ENCODE assay signal across 1 cellular context in the genomic region with DNA sequence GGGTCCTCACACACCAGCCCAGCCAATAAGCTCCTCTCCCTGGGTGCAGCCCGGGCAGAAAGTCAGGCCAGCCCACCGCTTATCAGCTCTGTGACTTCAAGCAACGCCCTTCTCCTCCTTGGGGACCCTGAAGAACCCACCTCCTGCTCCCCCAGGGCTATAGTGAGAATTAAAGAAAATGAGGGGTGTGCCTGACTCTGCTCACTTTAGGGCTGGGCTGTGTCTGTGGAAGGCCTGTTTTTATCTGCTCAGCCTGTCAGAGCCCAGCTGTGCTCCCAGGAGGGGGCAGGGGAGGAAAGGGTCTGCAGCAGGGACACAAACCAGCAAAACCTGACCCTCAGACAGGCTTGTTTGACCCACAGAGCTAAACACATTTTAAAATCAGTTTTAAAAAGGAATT.
TF ChIP-seq lines count a peak whose summit lies in the region.

No MANE protein-coding gene starts in this region.

TF ChIP-seq in HEK293, 187 proteins besides CTCF, POLR2A, EP300 and RAD21 (continued from another document):
- TF ChIP-seq ZNF664 (tag by site-specific recombination; IDR thresholded peaks at IDR 0.05) (no peak), ZNF843 (tag by site-specific recombination; IDR thresholded peaks at IDR 0.05) (no peak), ZNF624 (tag by site-specific recombination; IDR thresholded peaks at IDR 0.05) (no peak), ZEB2 (tag by site-specific recombination; IDR thresholded peaks at IDR 0.05) (no peak), KLF16 (tag by site-specific recombination; IDR thresholded peaks at IDR 0.05) (no peak), ZNF266 (tag by site-specific recombination; IDR thresholded peaks at IDR 0.05; ENCODE audit: low read depth) (no peak), KLF1 (tag by site-specific recombination; IDR thresholded peaks at IDR 0.05) (peak; percentile 10; the same call in 1 of the 2 replicates), ZBTB8A (tag by site-specific recombination; IDR thresholded peaks at IDR 0.05) (peak; percentile 30; the same call in 1 of the 2 replicates), GLI2 (tag by site-specific recombination; IDR thresholded peaks at IDR 0.05; ENCODE audit: borderline replicate concordance, low read depth) (no peak), ZNF416 (tag by site-specific recombination; IDR thresholded peaks at IDR 0.05) (no peak), ZNF311 (tag by site-specific recombination; IDR thresholded peaks at IDR 0.05; ENCODE audit: borderline replicate concordance) (no peak), ZNF529 (tag by site-specific recombination; IDR thresholded peaks at IDR 0.05; ENCODE audit: insufficient replicate concordance) (no peak), BCL11B (tag by site-specific recombination; IDR thresholded peaks at IDR 0.05; ENCODE audit: low read depth) (no peak), ZNF133 (tag by site-specific recombination; IDR thresholded peaks at IDR 0.05) (no peak), ZNF48 (tag by site-specific recombination; IDR thresholded peaks at IDR 0.05) (no peak), ZFP37 (tag by site-specific recombination; IDR thresholded peaks at IDR 0.05) (no peak), ZSCAN30 (tag by site-specific recombination; IDR thresholded peaks at IDR 0.05) (no peak), ZNF24 (tag by site-specific recombination; IDR thresholded peaks at IDR 0.05) (no peak), OVOL3 (tag by site-specific recombination; IDR thresholded peaks at IDR 0.05) (no peak)
- TF ChIP-seq, protein P1, sequence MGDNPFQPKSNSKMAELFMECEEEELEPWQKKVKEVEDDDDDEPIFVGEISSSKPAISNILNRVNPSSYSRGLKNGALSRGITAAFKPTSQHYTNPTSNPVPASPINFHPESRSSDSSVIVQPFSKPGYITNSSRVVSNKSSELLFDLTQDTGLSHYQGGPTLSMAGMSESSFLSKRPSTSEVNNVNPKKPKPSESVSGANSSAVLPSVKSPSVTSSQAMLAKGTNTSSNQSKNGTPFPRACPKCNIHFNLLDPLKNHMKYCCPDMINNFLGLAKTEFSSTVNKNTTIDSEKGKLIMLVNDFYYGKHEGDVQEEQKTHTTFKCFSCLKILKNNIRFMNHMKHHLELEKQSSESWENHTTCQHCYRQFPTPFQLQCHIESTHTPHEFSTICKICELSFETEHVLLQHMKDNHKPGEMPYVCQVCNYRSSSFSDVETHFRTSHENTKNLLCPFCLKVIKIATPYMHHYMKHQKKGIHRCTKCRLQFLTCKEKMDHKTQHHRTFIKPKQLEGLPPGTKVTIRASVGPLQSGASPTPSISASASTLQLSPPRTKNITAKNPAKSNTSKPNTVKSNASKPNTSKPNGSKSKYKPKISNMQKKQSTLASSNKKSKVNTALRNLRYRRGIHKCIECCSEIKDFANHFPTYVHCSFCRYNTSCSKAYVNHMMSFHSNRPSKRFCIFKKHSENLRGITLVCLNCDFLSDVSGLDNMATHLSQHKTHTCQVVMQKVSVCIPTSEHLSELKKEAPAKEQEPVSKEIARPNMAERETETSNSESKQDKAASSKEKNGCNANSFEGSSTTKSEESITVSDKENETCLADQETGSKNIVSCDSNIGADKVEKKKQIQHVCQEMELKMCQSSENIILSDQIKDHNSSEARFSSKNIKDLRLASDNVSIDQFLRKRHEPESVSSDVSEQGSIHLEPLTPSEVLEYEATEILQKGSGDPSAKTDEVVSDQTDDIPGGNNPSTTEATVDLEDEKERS (tag by site-specific recombination; IDR thresholded peaks at IDR 0.05) = no peak
- TF ChIP-seq, protein P2, sequence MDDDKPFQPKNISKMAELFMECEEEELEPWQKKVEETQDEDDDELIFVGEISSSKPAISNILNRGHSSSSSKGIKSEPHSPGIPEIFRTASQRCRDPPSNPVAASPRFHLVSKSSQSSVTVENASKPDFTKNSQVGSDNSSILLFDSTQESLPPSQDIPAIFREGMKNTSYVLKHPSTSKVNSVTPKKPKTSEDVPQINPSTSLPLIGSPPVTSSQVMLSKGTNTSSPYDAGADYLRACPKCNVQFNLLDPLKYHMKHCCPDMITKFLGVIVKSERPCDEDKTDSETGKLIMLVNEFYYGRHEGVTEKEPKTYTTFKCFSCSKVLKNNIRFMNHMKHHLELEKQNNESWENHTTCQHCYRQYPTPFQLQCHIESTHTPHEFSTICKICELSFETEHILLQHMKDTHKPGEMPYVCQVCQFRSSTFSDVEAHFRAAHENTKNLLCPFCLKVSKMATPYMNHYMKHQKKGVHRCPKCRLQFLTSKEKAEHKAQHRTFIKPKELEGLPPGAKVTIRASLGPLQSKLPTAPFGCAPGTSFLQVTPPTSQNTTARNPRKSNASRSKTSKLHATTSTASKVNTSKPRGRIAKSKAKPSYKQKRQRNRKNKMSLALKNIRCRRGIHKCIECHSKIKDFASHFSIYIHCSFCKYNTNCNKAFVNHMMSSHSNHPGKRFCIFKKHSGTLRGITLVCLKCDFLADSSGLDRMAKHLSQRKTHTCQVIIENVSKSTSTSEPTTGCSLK (tag by site-specific recombination; IDR thresholded peaks at IDR 0.05) = no peak
- TF ChIP-seq, protein P3, sequence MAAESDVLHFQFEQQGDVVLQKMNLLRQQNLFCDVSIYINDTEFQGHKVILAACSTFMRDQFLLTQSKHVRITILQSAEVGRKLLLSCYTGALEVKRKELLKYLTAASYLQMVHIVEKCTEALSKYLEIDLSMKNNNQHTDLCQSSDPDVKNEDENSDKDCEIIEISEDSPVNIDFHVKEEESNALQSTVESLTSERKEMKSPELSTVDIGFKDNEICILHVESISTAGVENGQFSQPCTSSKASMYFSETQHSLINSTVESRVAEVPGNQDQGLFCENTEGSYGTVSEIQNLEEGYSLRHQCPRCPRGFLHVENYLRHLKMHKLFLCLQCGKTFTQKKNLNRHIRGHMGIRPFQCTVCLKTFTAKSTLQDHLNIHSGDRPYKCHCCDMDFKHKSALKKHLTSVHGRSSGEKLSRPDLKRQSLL (tag by site-specific recombination; IDR thresholded peaks at IDR 0.05) = no peak
- TF ChIP-seq, protein P4, sequence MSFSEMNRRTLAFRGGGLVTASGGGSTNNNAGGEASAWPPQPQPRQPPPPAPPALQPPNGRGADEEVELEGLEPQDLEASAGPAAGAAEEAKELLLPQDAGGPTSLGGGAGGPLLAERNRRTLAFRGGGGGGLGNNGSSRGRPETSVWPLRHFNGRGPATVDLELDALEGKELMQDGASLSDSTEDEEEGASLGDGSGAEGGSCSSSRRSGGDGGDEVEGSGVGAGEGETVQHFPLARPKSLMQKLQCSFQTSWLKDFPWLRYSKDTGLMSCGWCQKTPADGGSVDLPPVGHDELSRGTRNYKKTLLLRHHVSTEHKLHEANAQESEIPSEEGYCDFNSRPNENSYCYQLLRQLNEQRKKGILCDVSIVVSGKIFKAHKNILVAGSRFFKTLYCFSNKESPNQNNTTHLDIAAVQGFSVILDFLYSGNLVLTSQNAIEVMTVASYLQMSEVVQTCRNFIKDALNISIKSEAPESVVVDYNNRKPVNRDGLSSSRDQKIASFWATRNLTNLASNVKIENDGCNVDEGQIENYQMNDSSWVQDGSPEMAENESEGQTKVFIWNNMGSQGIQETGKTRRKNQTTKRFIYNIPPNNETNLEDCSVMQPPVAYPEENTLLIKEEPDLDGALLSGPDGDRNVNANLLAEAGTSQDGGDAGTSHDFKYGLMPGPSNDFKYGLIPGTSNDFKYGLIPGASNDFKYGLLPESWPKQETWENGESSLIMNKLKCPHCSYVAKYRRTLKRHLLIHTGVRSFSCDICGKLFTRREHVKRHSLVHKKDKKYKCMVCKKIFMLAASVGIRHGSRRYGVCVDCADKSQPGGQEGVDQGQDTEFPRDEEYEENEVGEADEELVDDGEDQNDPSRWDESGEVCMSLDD (tag by site-specific recombination; IDR thresholded peaks at IDR 0.05) = no peak
- TF ChIP-seq, protein P5, sequence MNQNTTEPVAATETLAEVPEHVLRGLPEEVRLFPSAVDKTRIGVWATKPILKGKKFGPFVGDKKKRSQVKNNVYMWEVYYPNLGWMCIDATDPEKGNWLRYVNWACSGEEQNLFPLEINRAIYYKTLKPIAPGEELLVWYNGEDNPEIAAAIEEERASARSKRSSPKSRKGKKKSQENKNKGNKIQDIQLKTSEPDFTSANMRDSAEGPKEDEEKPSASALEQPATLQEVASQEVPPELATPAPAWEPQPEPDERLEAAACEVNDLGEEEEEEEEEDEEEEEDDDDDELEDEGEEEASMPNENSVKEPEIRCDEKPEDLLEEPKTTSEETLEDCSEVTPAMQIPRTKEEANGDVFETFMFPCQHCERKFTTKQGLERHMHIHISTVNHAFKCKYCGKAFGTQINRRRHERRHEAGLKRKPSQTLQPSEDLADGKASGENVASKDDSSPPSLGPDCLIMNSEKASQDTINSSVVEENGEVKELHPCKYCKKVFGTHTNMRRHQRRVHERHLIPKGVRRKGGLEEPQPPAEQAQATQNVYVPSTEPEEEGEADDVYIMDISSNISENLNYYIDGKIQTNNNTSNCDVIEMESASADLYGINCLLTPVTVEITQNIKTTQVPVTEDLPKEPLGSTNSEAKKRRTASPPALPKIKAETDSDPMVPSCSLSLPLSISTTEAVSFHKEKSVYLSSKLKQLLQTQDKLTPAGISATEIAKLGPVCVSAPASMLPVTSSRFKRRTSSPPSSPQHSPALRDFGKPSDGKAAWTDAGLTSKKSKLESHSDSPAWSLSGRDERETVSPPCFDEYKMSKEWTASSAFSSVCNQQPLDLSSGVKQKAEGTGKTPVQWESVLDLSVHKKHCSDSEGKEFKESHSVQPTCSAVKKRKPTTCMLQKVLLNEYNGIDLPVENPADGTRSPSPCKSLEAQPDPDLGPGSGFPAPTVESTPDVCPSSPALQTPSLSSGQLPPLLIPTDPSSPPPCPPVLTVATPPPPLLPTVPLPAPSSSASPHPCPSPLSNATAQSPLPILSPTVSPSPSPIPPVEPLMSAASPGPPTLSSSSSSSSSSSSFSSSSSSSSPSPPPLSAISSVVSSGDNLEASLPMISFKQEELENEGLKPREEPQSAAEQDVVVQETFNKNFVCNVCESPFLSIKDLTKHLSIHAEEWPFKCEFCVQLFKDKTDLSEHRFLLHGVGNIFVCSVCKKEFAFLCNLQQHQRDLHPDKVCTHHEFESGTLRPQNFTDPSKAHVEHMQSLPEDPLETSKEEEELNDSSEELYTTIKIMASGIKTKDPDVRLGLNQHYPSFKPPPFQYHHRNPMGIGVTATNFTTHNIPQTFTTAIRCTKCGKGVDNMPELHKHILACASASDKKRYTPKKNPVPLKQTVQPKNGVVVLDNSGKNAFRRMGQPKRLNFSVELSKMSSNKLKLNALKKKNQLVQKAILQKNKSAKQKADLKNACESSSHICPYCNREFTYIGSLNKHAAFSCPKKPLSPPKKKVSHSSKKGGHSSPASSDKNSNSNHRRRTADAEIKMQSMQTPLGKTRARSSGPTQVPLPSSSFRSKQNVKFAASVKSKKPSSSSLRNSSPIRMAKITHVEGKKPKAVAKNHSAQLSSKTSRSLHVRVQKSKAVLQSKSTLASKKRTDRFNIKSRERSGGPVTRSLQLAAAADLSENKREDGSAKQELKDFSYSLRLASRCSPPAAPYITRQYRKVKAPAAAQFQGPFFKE (tag by site-specific recombination; IDR thresholded peaks at IDR 0.05; ENCODE audit: borderline replicate concordance) = no peak
- TF ChIP-seq, protein P6, sequence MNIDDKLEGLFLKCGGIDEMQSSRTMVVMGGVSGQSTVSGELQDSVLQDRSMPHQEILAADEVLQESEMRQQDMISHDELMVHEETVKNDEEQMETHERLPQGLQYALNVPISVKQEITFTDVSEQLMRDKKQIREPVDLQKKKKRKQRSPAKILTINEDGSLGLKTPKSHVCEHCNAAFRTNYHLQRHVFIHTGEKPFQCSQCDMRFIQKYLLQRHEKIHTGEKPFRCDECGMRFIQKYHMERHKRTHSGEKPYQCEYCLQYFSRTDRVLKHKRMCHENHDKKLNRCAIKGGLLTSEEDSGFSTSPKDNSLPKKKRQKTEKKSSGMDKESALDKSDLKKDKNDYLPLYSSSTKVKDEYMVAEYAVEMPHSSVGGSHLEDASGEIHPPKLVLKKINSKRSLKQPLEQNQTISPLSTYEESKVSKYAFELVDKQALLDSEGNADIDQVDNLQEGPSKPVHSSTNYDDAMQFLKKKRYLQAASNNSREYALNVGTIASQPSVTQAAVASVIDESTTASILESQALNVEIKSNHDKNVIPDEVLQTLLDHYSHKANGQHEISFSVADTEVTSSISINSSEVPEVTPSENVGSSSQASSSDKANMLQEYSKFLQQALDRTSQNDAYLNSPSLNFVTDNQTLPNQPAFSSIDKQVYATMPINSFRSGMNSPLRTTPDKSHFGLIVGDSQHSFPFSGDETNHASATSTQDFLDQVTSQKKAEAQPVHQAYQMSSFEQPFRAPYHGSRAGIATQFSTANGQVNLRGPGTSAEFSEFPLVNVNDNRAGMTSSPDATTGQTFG (tag by site-specific recombination; IDR thresholded peaks at IDR 0.05; ENCODE audit: borderline replicate concordance) = no peak
- TF ChIP-seq, protein P7, sequence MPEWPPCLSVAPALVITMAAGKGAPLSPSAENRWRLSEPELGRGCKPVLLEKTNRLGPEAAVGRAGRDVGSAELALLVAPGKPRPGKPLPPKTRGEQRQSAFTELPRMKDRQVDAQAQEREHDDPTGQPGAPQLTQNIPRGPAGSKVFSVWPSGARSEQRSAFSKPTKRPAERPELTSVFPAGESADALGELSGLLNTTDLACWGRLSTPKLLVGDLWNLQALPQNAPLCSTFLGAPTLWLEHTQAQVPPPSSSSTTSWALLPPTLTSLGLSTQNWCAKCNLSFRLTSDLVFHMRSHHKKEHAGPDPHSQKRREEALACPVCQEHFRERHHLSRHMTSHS (tag by site-specific recombination; IDR thresholded peaks at IDR 0.05) = no peak
